ENCODE assay signal across 8 cellular contexts in the genomic region with DNA sequence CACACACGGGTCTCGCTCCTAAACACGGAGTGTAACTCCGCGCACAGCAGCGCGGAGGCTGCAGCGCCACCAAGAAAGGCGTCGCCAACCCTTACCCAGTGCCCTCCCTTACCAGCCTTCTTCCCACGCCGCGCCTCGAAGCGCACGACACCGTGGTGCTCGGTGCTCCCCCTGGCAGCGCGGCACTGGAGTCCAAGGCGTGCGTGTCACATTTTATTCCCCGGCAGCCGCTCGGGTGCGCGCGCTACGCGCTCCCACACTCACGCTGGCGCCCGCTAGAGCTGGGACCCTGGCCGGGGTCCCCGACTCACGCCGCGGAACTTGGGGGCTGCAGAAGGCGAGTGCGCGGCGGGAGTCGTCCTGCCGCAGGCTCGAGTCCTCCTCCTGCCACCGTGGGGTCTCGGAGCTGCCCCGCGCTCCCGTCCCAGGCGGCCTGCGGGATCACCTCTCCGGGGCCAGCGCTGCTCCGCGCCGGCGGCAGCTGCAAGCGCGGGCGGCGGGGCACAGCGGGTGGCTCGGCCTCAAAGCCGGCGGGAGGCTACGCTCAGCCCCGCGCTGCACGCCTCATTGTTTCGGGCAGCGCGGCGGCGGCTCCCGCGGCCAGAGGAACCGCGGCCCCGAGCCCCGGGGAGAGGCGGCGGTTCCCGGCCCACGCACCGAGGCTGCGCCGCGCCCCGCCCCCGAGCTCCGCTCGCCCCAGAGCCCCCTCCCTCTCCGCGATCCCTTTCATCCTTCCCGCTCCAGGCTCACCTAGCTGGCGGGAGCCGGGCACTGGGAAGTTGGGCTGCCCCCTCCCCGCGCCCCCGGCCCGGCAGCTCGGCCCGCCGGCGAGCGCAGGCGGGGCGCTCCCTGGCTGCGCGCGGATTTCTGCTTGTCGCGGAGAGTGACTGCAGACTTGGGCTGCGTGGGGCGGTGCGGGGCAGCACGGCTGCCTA. TPM values are rescaled to one million over a fixed set of nuclear protein-coding genes. Genes with fewer than 3 reads are reported as not detected.
DNase-seq lines count a peak whose midpoint lies in the region; ATAC-seq, FAIRE-seq and TF ChIP-seq lines count a peak whose summit lies in the region.

A gene with protein sequence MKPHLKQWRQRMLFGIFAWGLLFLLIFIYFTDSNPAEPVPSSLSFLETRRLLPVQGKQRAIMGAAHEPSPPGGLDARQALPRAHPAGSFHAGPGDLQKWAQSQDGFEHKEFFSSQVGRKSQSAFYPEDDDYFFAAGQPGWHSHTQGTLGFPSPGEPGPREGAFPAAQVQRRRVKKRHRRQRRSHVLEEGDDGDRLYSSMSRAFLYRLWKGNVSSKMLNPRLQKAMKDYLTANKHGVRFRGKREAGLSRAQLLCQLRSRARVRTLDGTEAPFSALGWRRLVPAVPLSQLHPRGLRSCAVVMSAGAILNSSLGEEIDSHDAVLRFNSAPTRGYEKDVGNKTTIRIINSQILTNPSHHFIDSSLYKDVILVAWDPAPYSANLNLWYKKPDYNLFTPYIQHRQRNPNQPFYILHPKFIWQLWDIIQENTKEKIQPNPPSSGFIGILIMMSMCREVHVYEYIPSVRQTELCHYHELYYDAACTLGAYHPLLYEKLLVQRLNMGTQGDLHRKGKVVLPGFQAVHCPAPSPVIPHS (minus strand): TSS at position 187 of the 935 bp plus-strand sequence. CDS start 42,190 bp downstream, outside the sequence.

- H3K79me1 ChIP-seq in IMR-90 (ENCODE audit: low read depth in 1 of 2, low read length in 2 of 2): no peaks in the 10 kb centered on the region

- TF ChIP-seq RAD21 in A549 (conservative IDR thresholded peaks at IDR 0.05 in 1 of 2, IDR thresholded peaks at IDR 0.05 in 1 of 2) (peak in 1 of 2 experiments; percentile 14; a peak in 1 of 5 replicates), IMR-90 (IDR thresholded peaks at IDR 0.05; ENCODE audit: low read length) (no peak)

- no peak within 1 kb of the TSS for H2BK5ac ChIP-seq in IMR-90 (ENCODE audit: low read depth, low read length, poor library complexity, severe bottlenecking)

- H3K27me3 ChIP-seq in IMR-90 (ENCODE audit: control insufficient read depth, insufficient read depth, low read length) (peaks cover 7% of the 10 kb centered on the region), ectodermal cell (ENCODE audit: control insufficient read depth, insufficient read depth, low read length, poor library complexity, severe bottlenecking) (peaks cover 62% of the 10 kb centered on the region)

- H3K4ac ChIP-seq in IMR-90 (ENCODE audit: low read depth, low read length): no peak within 1 kb of the TSS

- POLR2A ChIA-PET in A549 (lab: Yijun Ruan, JAX) (interaction anchor here (1.2 to 2.3 kb wide), 3 partner anchors 106 to 140 kb away, joined by 4 to 17 read pairs (median 5); no protein-coding TSS in a partner anchor), IMR-90 (lab: Charles Lee; ENCODE audit: unreplicated experiment) (no interaction called here)

- H3K27ac ChIP-seq in A549 (peak within 1 kb of the TSS; percentile 97), IMR-90 (ENCODE audit: insufficient read depth, low read length) (no peak within 1 kb of the TSS), ectodermal cell (ENCODE audit: insufficient read depth, low read depth, low read length, poor library complexity, severe bottlenecking) (peak within 1 kb of the TSS; percentile 5), mesodermal cell (ENCODE audit: low read depth, low read length, severe bottlenecking) (peak within 1 kb of the TSS; percentile 64)

- H4K20me1 ChIP-seq in IMR-90 (ENCODE audit: insufficient read depth, low read length): no peaks in the 10 kb centered on the region

- no peak within 1 kb of the TSS for H2AK5ac ChIP-seq in IMR-90 (ENCODE audit: low read depth, low read length)

- no peak within 1 kb of the TSS for H2BK15ac ChIP-seq in IMR-90 (ENCODE audit: low read depth, low read length)

- dilution Hi-C loops in IMR-90 (cut with HindIII; ENCODE audit: low sequenced_read_pairs, unreplicated experiment): no loop called here

- TF ChIP-seq POLR2A in A549 (IDR thresholded peaks at IDR 0.05; ENCODE audit: low read length): peak; percentile 43
- no peak for TF ChIP-seq POLR2A in IMR-90 (IDR thresholded peaks at IDR 0.05; ENCODE audit: low read depth, low read length)

- no peak within 1 kb of the TSS for H3K56ac ChIP-seq in IMR-90 (ENCODE audit: extremely low read depth, insufficient read depth, low read length)

- H4K91ac ChIP-seq in IMR-90 (ENCODE audit: insufficient read depth, low read depth, low read length): no peak within 1 kb of the TSS

- no peak within 1 kb of the TSS for H2AK9ac ChIP-seq in IMR-90 (replicated peaks; ENCODE audit: low read depth, low read length, poor library complexity)

- DNase-seq in A549 (ENCODE audit: low read depth in 1 of 2, low spot score in 1 of 2): peak; percentile 18 to 79
- DNase-seq in IMR-90: no peak
- no peak for DNase-seq in T-helper 9 cell
- DNase-seq in G401 (ENCODE audit: low spot score): no peak

- TF ChIP-seq EP300 in A549 (IDR thresholded peaks at IDR 0.05): no peak

- H4K5ac ChIP-seq in IMR-90 (ENCODE audit: low read depth, low read length): no peak within 1 kb of the TSS

- ATAC-seq in A549 (peak; percentile 61 to 71), IMR-90 (ENCODE audit: low read depth) (peak; percentile 32), HG03460 (IDR thresholded peaks at IDR 0.05; ENCODE audit: unreplicated experiment) (no peak), HG03521 (IDR thresholded peaks at IDR 0.05; ENCODE audit: unreplicated experiment) (no peak)

- H3K4me1 ChIP-seq in A549 (peaks cover 42% of the 10 kb centered on the region), IMR-90 (ENCODE audit: control insufficient read depth, insufficient read depth, low read length) (no peaks in the 10 kb centered on the region), ectodermal cell (ENCODE audit: control insufficient read depth, insufficient read depth, low read length) (peaks cover 4% of the 10 kb centered on the region), mesodermal cell (ENCODE audit: control insufficient read depth, insufficient read depth, low read length, poor library complexity, severe bottlenecking) (peaks cover 5% of the 10 kb centered on the region)

- peak within 1 kb of the TSS; percentile 87 for H3K4me2 ChIP-seq in A549
- no peak within 1 kb of the TSS; the same call in 1 of the 2 replicates for H3K4me2 ChIP-seq in IMR-90 (ENCODE audit: low read depth, low read length)

- no peak within 1 kb of the TSS for H2BK120ac ChIP-seq in IMR-90 (ENCODE audit: low read depth, low read length)

- no TSS peak for BruUV-seq in IMR-90 (replicated peaks; lab: Mats Ljungman, UMichigan)

- H3K14ac ChIP-seq in IMR-90 (replicated peaks; ENCODE audit: low read depth, low read length): no peak within 1 kb of the TSS

- FAIRE-seq in A549 (lab: Jason Lieb, UNC): no peak

- intact Hi-C loops in IMR-90 (cut with micrococcal nuclease): no loop called here

- H3K4me3 ChIP-seq in A549 (peak within 1 kb of the TSS; percentile 78), IMR-90 (ENCODE audit: insufficient read depth, low read depth, low read length) (no peak within 1 kb of the TSS), ectodermal cell (ENCODE audit: insufficient read depth, low read depth, low read length) (peak within 1 kb of the TSS; percentile 76), mesodermal cell (ENCODE audit: extremely low read depth, insufficient read depth, low read length, poor library complexity, severe bottlenecking) (peak within 1 kb of the TSS; percentile 51)

- no peak within 1 kb of the TSS for H3K9ac ChIP-seq in IMR-90 (ENCODE audit: low read depth, low read length)

- H3K9me3 ChIP-seq in A549 (no peaks in the 10 kb centered on the region), IMR-90 (ENCODE audit: control insufficient read depth, insufficient read depth, low read length) (no peaks in the 10 kb centered on the region), ectodermal cell (ENCODE audit: control insufficient read depth, low read length) (no peaks in the 10 kb centered on the region), mesodermal cell (ENCODE audit: control insufficient read depth, low read length) (no peaks in the 10 kb centered on the region)

- H2BK20ac ChIP-seq in IMR-90 (ENCODE audit: low read depth, low read length): no peak within 1 kb of the TSS

- CTCF ChIA-PET in A549 (lab: Yijun Ruan, JAX): interaction anchor here (0.6 to 1.2 kb wide), 5 partner anchors 10 to 277 kb away, joined by 3 read pairs; no protein-coding TSS in a partner anchor
- CTCF ChIA-PET in IMR-90 (lab: Yijun Ruan, JAX): no interaction called here

- WGBS in A549 (ENCODE audit: missing lambda C conversion rate): 4% methylated on average over 15 of the region's 118 CpGs
- WGBS in IMR-90 (ENCODE audit: extremely low coverage in 2 of 2, insufficient read length in 1 of 2), 2 experiments: 3% methylated on average over 48 of the region's 118 CpGs; no CpG with 5 or more reads in 1 of the 2 experiments
- WGBS in ectodermal cell, 2 experiments: 0% methylated on average over 118 of the region's 118 CpGs
- 0% methylated on average over 59 to 101 of the region's 118 CpGs for WGBS in mesodermal cell (ENCODE audit: insufficient coverage in 2 of 2), 2 experiments

- H3K18ac ChIP-seq in IMR-90 (ENCODE audit: low read depth, low read length): no peak within 1 kb of the TSS

- TF ChIP-seq CTCF in A549 (IDR thresholded peaks at IDR 0.05) (peak; percentile 22; the same call in 2 of the 3 replicates), IMR-90 (conservative IDR thresholded peaks at IDR 0.05; ENCODE audit: low read depth, low read length) (no peak)

- no peak within 1 kb of the TSS for H4K8ac ChIP-seq in IMR-90 (ENCODE audit: low read depth in 2 of 2, low read length in 2 of 2)

- H2AFZ ChIP-seq in IMR-90 (replicated peaks; ENCODE audit: low read length, poor library complexity): no peak within 1 kb of the TSS

- H3K9me1 ChIP-seq in IMR-90 (ENCODE audit: insufficient read depth, low read length): no peaks in the 10 kb centered on the region

- in situ Hi-C loops in IMR-90 (cut with MboI; ENCODE audit: low sequenced_read_pairs) (no loop called here), G401 (cut with HindIII; ENCODE audit: low sequenced_read_pairs) (no loop called here)

- H3K36me3 ChIP-seq in IMR-90 (ENCODE audit: control insufficient read depth, insufficient read depth, low read length): no peaks in the 10 kb centered on the region
- H3K36me3 ChIP-seq in ectodermal cell (ENCODE audit: control insufficient read depth, insufficient read depth, low read length): no peaks in the 10 kb centered on the region
- H3K36me3 ChIP-seq in mesodermal cell (ENCODE audit: control insufficient read depth, insufficient read depth, low read length): no peaks in the 10 kb centered on the region

- no peak within 1 kb of the TSS for H3K23ac ChIP-seq in IMR-90 (ENCODE audit: low read depth, low read length)

RNA-seq across cellular contexts. Expression of the gene that starts here (rescaled TPM):
- polyA plus RNA-seq in A549 (2011; rRNA removed) (52.6 and 60.5 TPM in 2 replicates), A549 (2017; fragmentation: RNase III; extraction: RNeasy Plus Mini Kit Qiagen cat#74134 plus additional on column Dnase treatment) (18.8 to 26.2 TPM (median 23.9 TPM) in 3 replicates), IMR-90 (2012; rRNA removed) (not detected in 2 replicates)
- 25.9 and 29.4 TPM in 2 replicates for polyA plus RNA-seq in A549 (2012; cell fraction: cytosol; rRNA removed)
- 46.7 and 55.3 TPM in 2 replicates for polyA plus RNA-seq in A549 (2012; cell fraction: nucleus; rRNA removed)
- polyA minus RNA-seq in A549 (2011; rRNA and poly(A)+ RNA removed): 91.4 and 114 TPM in 2 replicates
- total RNA-seq in IMR-90 (2012; rRNA removed): not detected in 2 replicates
- polyA plus RNA-seq in IMR-90 (2012; cell fraction: cytosol; rRNA removed): not detected in 2 replicates
- polyA plus RNA-seq in IMR-90 (2012; cell fraction: nucleus; rRNA removed; ENCODE audit: low replicate concordance): 0.03 TPM in 1 of 2 replicates, not detected in the other
- 16.1 TPM for polyA plus RNA-seq in ectodermal cell (2013, experiment 1 of 4)
- polyA plus RNA-seq in ectodermal cell (2013, experiment 2 of 4): 19.8 TPM
- 10.3 TPM for polyA plus RNA-seq in ectodermal cell (2013, experiment 3 of 4)
- 12.7 TPM for polyA plus RNA-seq in ectodermal cell (2013, experiment 4 of 4)
- polyA plus RNA-seq in mesodermal cell (2013, experiment 1 of 2): 10.7 TPM
- polyA plus RNA-seq in mesodermal cell (2013, experiment 2 of 2): 9.5 TPM
- not detected in 2 replicates for total RNA-seq in G401 (2014; rRNA removed; shearing (Covaris generic))

Comparison
In these comparisons a context has a peak if more than half of its experiments do, and no peak if none do; other contexts are left out.
1. RNA of the gene that starts here (polyA plus RNA-seq): 18.8 to 60.5 TPM in A549; 0.03 TPM in IMR-90; every median in the first group is over 10 times any median in the second.
2. Peak in ATAC-seq in IMR-90; RNA of the gene not detected or under 1 TPM.
3. ATAC-seq: peak in A549 (2 of 2); none in HG03460 (single experiment) and HG03521 (single experiment).
4. DNase-seq: peak in A549 (2 of 2); none in IMR-90 (single experiment), T-helper 9 cell (single experiment) and G401 (single experiment).